In the genomic region with DNA sequence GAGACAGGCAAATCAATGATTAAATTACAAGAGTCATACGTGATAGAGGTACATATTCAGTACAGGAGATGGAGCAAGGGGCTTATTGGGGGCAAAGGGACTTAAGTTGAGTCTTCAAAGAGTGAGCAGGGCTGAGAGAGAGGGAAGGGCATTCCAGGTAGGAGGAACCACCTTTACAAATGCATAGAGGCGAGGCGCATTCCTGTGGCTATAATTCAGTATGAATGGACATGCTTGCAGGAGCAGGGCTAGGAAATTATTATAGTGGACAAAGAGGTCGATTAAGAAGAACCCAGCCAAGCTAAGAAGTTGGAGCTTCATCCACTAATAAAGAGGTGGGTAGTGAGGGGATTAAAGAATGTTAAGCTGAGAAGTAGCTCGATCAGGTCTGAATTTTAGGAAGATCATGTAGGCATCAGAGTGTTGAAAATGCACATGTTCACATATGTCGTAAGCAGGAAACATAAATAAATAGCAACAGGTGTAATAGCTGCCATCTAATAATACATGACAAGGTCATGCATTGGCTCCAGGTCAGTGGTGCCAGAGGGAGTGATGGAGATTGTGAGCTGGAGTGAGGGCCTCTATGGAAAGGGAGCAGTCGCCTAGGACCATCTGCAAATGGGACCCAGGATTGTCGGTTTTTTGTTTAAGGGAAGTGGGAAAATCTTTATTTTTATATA, we compare ENCODE assay signal across 15 cellular contexts. TPM values are rescaled to one million over a fixed set of nuclear protein-coding genes. Genes with fewer than 3 reads are reported as not detected.
DNase-seq lines count a peak whose midpoint lies in the region; ATAC-seq and TF ChIP-seq lines count a peak whose summit lies in the region.
"Had no signal": no experiment of that assay in that cellular context is flagged by ENCODE, and none has a peak within 500 bp of the region (broad histone marks: within the 10 kb centered on the region; RNA-seq: fewer than 3 reads in every experiment).

No MANE protein-coding gene starts in this region.

- H3K27me3 ChIP-seq in RWPE2 (ENCODE audit: insufficient read depth, poor library complexity, severe bottlenecking) = no peaks in the 10 kb centered on the region
- H3K27me3 ChIP-seq in foreskin keratinocyte = no peaks in the 10 kb centered on the region
- H3K27me3 ChIP-seq: BLaER1 had no signal

- H3K9me3 Mint-ChIP-seq in Calu3 (ENCODE audit: low read depth, unreplicated experiment) = no peaks in the 10 kb centered on the region
- H3K9me3 Mint-ChIP-seq: CD8-positive, alpha-beta memory T cell; IgD-negative memory B cell had no signal

- CTCF ChIA-PET in Calu3 (lab: Charles Lee) = interaction anchor here (1.0 kb wide), 1 partner anchor 11 kb away, joined by 4 read pairs; no protein-coding TSS in a partner anchor

- no peak overlapping the region for H3K4me3 Mint-ChIP-seq in Calu3 (ENCODE audit: low read depth, unreplicated experiment)
- H3K4me3 Mint-ChIP-seq: IgD-negative memory B cell had no signal

- H3K4me1 ChIP-seq in RWPE2 (ENCODE audit: insufficient read depth, poor library complexity, severe bottlenecking) (no peaks in the 10 kb centered on the region), foreskin keratinocyte (no peaks in the 10 kb centered on the region)
- H3K4me1 ChIP-seq: Caco-2 had no signal

- no peak overlapping the region for H3K27ac ChIP-seq in RWPE2 (ENCODE audit: poor library complexity, severe bottlenecking)
- H3K27ac ChIP-seq in foreskin keratinocyte = no peak overlapping the region
- H3K27ac ChIP-seq: BLaER1 had no signal

- BruUV-seq in Calu3 (replicated peaks; lab: Mats Ljungman, UMichigan) = no TSS peak

- no peak for TF ChIP-seq CTCF in Calu3 (IDR thresholded peaks at IDR 0.05; ENCODE audit: unreplicated experiment)
- TF ChIP-seq CTCF in RWPE2 (IDR thresholded peaks at IDR 0.05; ENCODE audit: poor library complexity, severe bottlenecking) = no peak
- TF ChIP-seq CTCF in foreskin keratinocyte (conservative IDR thresholded peaks at IDR 0.05) = no peak

- peak; percentile 28 for DNase-seq in Calu3
- peak; percentile 24 for DNase-seq in HT-29 (ENCODE audit: low spot score)
- no peak for DNase-seq in RWPE2 (ENCODE audit: low spot score)
- DNase-seq in foreskin keratinocyte = peak in 1 of 2 donors; percentile 30
- DNase-seq in activated CD4-positive, alpha-beta T cell treated with anti-CD3 and anti-CD28 coated beads for 48 hours = no peak
- no peak for DNase-seq in NCI-H1694 (lab: John Stamatoyannopoulos, UW)
- DNase-seq: 8988T; AML-193; Caco-2; CD8-positive, alpha-beta memory T cell; H7 had no signal

- H3K9me3 ChIP-seq in RWPE2 (ENCODE audit: severe bottlenecking) = no peaks in the 10 kb centered on the region
- H3K9me3 ChIP-seq: BLaER1, Caco-2 had no signal

- no peak overlapping the region for H3K27ac Mint-ChIP-seq in Calu3 (ENCODE audit: unreplicated experiment)
- H3K27ac Mint-ChIP-seq: CD8-positive, alpha-beta memory T cell; IgD-negative memory B cell had no signal

- H3K36me3 ChIP-seq in RWPE2 (ENCODE audit: low read depth) = no peaks in the 10 kb centered on the region
- H3K36me3 ChIP-seq: BLaER1 had no signal

- no peaks in the 10 kb centered on the region for H3K36me3 Mint-ChIP-seq in Calu3 (ENCODE audit: insufficient read depth, unreplicated experiment)
- H3K36me3 Mint-ChIP-seq: CD8-positive, alpha-beta memory T cell; IgD-negative memory B cell had no signal

- peaks cover 12% of the 10 kb centered on the region for H3K4me1 Mint-ChIP-seq in Calu3 (ENCODE audit: low read depth, unreplicated experiment)
- H3K4me1 Mint-ChIP-seq: CD8-positive, alpha-beta memory T cell had no signal

- ATAC-seq in RWPE2 (ENCODE audit: low read depth) (peak; percentile 46; the same call in 2 of the 3 replicates), foreskin keratinocyte (peak; percentile 20), HG03139 (IDR thresholded peaks at IDR 0.05; ENCODE audit: unreplicated experiment) (no peak), HG03439 (IDR thresholded peaks at IDR 0.05; ENCODE audit: unreplicated experiment) (no peak)

- no peaks in the 10 kb centered on the region for H3K27me3 Mint-ChIP-seq in Calu3 (ENCODE audit: unreplicated experiment)
- H3K27me3 Mint-ChIP-seq: CD8-positive, alpha-beta memory T cell; IgD-negative memory B cell had no signal

- H3K4me3 ChIP-seq in RWPE2 (ENCODE audit: severe bottlenecking) = no peak overlapping the region
- H3K4me3 ChIP-seq: BLaER1 had no signal

- intact Hi-C loops in Calu3 (cut with micrococcal nuclease; ENCODE audit: unreplicated experiment) = no loop called here

RNA-seq across cellular contexts. Expression of gene HNRNPU, which starts 12.0 kb away (rescaled TPM):
- total RNA-seq in Calu3 (2022) (418 and 453 TPM in 2 replicates), foreskin keratinocyte (361 and 420 TPM in 2 replicates)
- 261 and 277 TPM in 2 replicates for total RNA-seq in HT-29 (2014; rRNA removed; shearing (Covaris generic))
- 190 and 234 TPM in 2 replicates for polyA plus RNA-seq in foreskin keratinocyte

RNA-seq across cellular contexts. Expression of gene COX20, which starts 40.9 kb away (rescaled TPM):
- total RNA-seq in Calu3 (2022) (22.6 and 32.8 TPM in 2 replicates), foreskin keratinocyte (28.5 and 31.4 TPM in 2 replicates)
- 16.1 and 18.8 TPM in 2 replicates for total RNA-seq in HT-29 (2014; rRNA removed; shearing (Covaris generic))
- polyA plus RNA-seq in foreskin keratinocyte = 44.9 and 54.7 TPM in 2 replicates

Comparison
In these comparisons a context has a peak if more than half of its experiments do, and no peak if none do; other contexts are left out.
1. DNase-seq: peak in Calu3 (single experiment) and HT-29 (single experiment); none in RWPE2 (single experiment), activated CD4-positive, alpha-beta T cell treated with anti-CD3 and anti-CD28 coated beads for 48 hours (single experiment) and NCI-H1694 (single experiment).
2. ATAC-seq: peak in RWPE2 (single experiment) and foreskin keratinocyte (single experiment); none in HG03139 (single experiment) and HG03439 (single experiment).